11 cellular contexts compared by ENCODE assay signal in genomic region chr1:151715726-151716404, GRCh38. TPM values are rescaled to one million over a fixed set of nuclear protein-coding genes. Genes with fewer than 3 reads are reported as not detected.
DNase-seq lines count a peak whose midpoint lies in the region; ATAC-seq and TF ChIP-seq lines count a peak whose summit lies in the region.
"Had no signal": no experiment of that assay in that cellular context is flagged by ENCODE, and none has a peak within 500 bp of the region (broad histone marks: within the 10 kb centered on the region; RNA-seq: fewer than 3 reads in every experiment).

No MANE protein-coding gene starts in this region.

- H3K4me1 ChIP-seq in H9 (ENCODE audit: insufficient read depth, low read length) (0 out of 2 replicates have a peak, but pooled peaks cover 4% of the 10 kb centered on the region), upper lobe of left lung (peaks cover 12 to 33% (median 15%) of the 10 kb centered on the region in 4 donors)

- H3K23me2 ChIP-seq in H9 (ENCODE audit: insufficient read length, low read depth, low read length, poor library complexity, severe bottlenecking) = peaks cover 14% of the 10 kb centered on the region

- H3K9me3 Mint-ChIP-seq in H9 = no peaks in the 10 kb centered on the region
- no peaks in the 10 kb centered on the region for H3K9me3 Mint-ChIP-seq in activated T-helper 17 cell treated with anti-CD3 and anti-CD28 coated beads, Interleukin-2, amount 50 U/mL, for 72 hours
- H3K9me3 Mint-ChIP-seq in neural crest cell = no peaks in the 10 kb centered on the region
- H3K9me3 Mint-ChIP-seq: memory B cell had no signal

- no peak overlapping the region; a peak in 2 of 7 replicates for H3K27ac Mint-ChIP-seq in H9
- no peak overlapping the region for H3K27ac Mint-ChIP-seq in activated T-helper 17 cell treated with anti-CD3 and anti-CD28 coated beads, Interleukin-2, amount 50 U/mL, for 72 hours
- H3K27ac Mint-ChIP-seq in neural crest cell (ENCODE audit: unreplicated experiment) = peak overlapping the region; percentile 87
- H3K27ac Mint-ChIP-seq: memory B cell had no signal

- no peak overlapping the region for H3K23ac ChIP-seq in H9 (ENCODE audit: insufficient read length, low read depth, low read length)

- no peak overlapping the region for H2AK5ac ChIP-seq in H9 (ENCODE audit: insufficient read length, low read length)

- H4K91ac ChIP-seq in H9 (ENCODE audit: insufficient read length, low read depth, low read length) = no peak overlapping the region

- H3K27me3 ChIP-seq in H9 (ENCODE audit: insufficient read depth, low read length) (peaks cover 12% of the 10 kb centered on the region; the same call in 1 of the 2 replicates), upper lobe of left lung (peaks cover 0 to 13% (median 8%) of the 10 kb centered on the region in 4 donors)

- H2BK20ac ChIP-seq in H9 (ENCODE audit: low read depth, low read length, poor library complexity, severe bottlenecking) = no peak overlapping the region

- H3K27me3 Mint-ChIP-seq in H9 (ENCODE audit: low read depth) = peaks cover 47% of the 10 kb centered on the region
- H3K27me3 Mint-ChIP-seq in activated T-helper 17 cell treated with anti-CD3 and anti-CD28 coated beads, Interleukin-2, amount 50 U/mL, for 72 hours = peaks cover 51% of the 10 kb centered on the region
- peaks cover 51% of the 10 kb centered on the region for H3K27me3 Mint-ChIP-seq in neural crest cell (ENCODE audit: low read depth)

- H4K8ac ChIP-seq in H9 (replicated peaks; ENCODE audit: insufficient read length, low read depth, low read length) = no peak overlapping the region

- H2BK5ac ChIP-seq in H9 (ENCODE audit: insufficient read length, low read length) = no peak overlapping the region

- H3K4me2 ChIP-seq in H9 (ENCODE audit: insufficient read depth, insufficient read length, low read length) = peak overlapping the region; percentile 80

- H3K79me2 ChIP-seq in H9 (ENCODE audit: insufficient read depth, low read length) = no peaks in the 10 kb centered on the region

- H3K4ac ChIP-seq in H9 (ENCODE audit: low read depth, low read length) = no peak overlapping the region

- H3K9ac ChIP-seq in H9 (ENCODE audit: extremely low read depth, insufficient read length, low read length) = no peak overlapping the region

- H3K18ac ChIP-seq in H9 (ENCODE audit: insufficient read length, low read depth, low read length) = no peak overlapping the region

- H3K36me3 Mint-ChIP-seq in H9 (ENCODE audit: insufficient read depth in 1 of 3, low read depth in 3 of 3) = no peaks in the 10 kb centered on the region
- H3K36me3 Mint-ChIP-seq in activated T-helper 17 cell treated with anti-CD3 and anti-CD28 coated beads, Interleukin-2, amount 50 U/mL, for 72 hours (ENCODE audit: low read depth) = no peaks in the 10 kb centered on the region
- no peaks in the 10 kb centered on the region for H3K36me3 Mint-ChIP-seq in neural crest cell (ENCODE audit: low read depth)
- H3K36me3 Mint-ChIP-seq: memory B cell had no signal

- H2BK12ac ChIP-seq in H9 (ENCODE audit: insufficient read length, low read depth, low read length) = no peak overlapping the region

- no peak overlapping the region; the same call in 1 of the 2 replicates for H3K14ac ChIP-seq in H9 (ENCODE audit: insufficient read depth, low read length)

- no peak for TF ChIP-seq EP300 in upper lobe of left lung (IDR thresholded peaks at IDR 0.05)

- no peaks in the 10 kb centered on the region for H3K36me3 ChIP-seq in upper lobe of left lung

- no CpG with 5 or more reads among the region's 17 CpGs for WGBS in H9 (ENCODE audit: extremely low coverage, insufficient read length, low lambda C conversion rate)
- 30 to 40% methylated on average over 14 to 16 of the region's 17 CpGs for WGBS in upper lobe of left lung, 2 donors

- no peak overlapping the region for H3K27ac ChIP-seq in H9 (ENCODE audit: insufficient read length, low read depth, low read length)
- H3K27ac ChIP-seq in upper lobe of left lung = no peak overlapping the region

- no peak overlapping the region for H3T11ph ChIP-seq in H9 (ENCODE audit: low read length)

- H2BK15ac ChIP-seq in H9 (ENCODE audit: low read depth, low read length) = no peak overlapping the region

- H4K5ac ChIP-seq in H9 (ENCODE audit: insufficient read length, low read depth, low read length) = no peak overlapping the region

- no peak overlapping the region for H2BK120ac ChIP-seq in H9 (ENCODE audit: low read depth, low read length, poor library complexity, severe bottlenecking)

- H3K4me1 Mint-ChIP-seq in H9 (peaks cover 51 to 59% of the 10 kb centered on the region in 2 experiments), neural crest cell (peaks cover 43% of the 10 kb centered on the region)
- H3K4me1 Mint-ChIP-seq in activated T-helper 17 cell treated with anti-CD3 and anti-CD28 coated beads, Interleukin-2, amount 50 U/mL, for 72 hours = peaks cover 7% of the 10 kb centered on the region

- no peaks in the 10 kb centered on the region for H4K20me1 ChIP-seq in H9 (ENCODE audit: control insufficient read depth, insufficient read depth, insufficient read length)

- no peaks in the 10 kb centered on the region for H3K9me3 ChIP-seq in H9 (ENCODE audit: control insufficient read depth, low read depth, low read length)
- no peaks in the 10 kb centered on the region for H3K9me3 ChIP-seq in upper lobe of left lung

- ATAC-seq in activated T-helper 17 cell treated with anti-CD3 and anti-CD28 coated beads, Interleukin-2, amount 50 U/mL, for 72 hours (replicated peaks) = peak; percentile 24
- ATAC-seq in upper lobe of left lung (ENCODE audit: low FRiP score in 2 of 2) = no peak

- DNase-seq in H9 (peak; percentile 78), NCI-H1694 (lab: John Stamatoyannopoulos, UW) (peak; percentile 82), neural crest cell (ENCODE audit: low read depth, low spot score) (peak; percentile 45), NK-92 (lab: John Stamatoyannopoulos, UW; ENCODE audit: unreplicated experiment) (no peak), COLO829 (ENCODE audit: low spot score) (no peak), upper lobe of left lung (no peak)
- DNase-seq: activated naive CD4-positive, alpha-beta T cell treated with Interleukin-2 at 50 U/mL for 16 hours had no signal

- H3K56ac ChIP-seq in H9 (ENCODE audit: insufficient read length, low read depth, low read length) = no peak overlapping the region

- no peaks in the 10 kb centered on the region for H3K79me1 ChIP-seq in H9 (ENCODE audit: insufficient read depth, low read depth, low read length, poor library complexity, severe bottlenecking)

- no peak for TF ChIP-seq POLR2A in upper lobe of left lung (IDR thresholded peaks at IDR 0.05)

- peak overlapping the region; percentile 62 to 82 for H3K4me3 Mint-ChIP-seq in H9
- no peak overlapping the region for H3K4me3 Mint-ChIP-seq in activated T-helper 17 cell treated with anti-CD3 and anti-CD28 coated beads, Interleukin-2, amount 50 U/mL, for 72 hours
- peak overlapping the region; percentile 89 for H3K4me3 Mint-ChIP-seq in neural crest cell
- H3K4me3 Mint-ChIP-seq: memory B cell had no signal

- no peak overlapping the region for H3K4me3 ChIP-seq in upper lobe of left lung

- TF ChIP-seq CTCF in H9 (conservative IDR thresholded peaks at IDR 0.05) (peak; percentile 65), neural crest cell (conservative IDR thresholded peaks at IDR 0.05) (peak; percentile 55), upper lobe of left lung (IDR thresholded peaks at IDR 0.05) (no peak)

- H2AFZ ChIP-seq in H9 (ENCODE audit: low read length) = no peak overlapping the region

RNA-seq across cellular contexts. Expression of gene CELF3, which starts 0.7 kb away (rescaled TPM):
- total RNA-seq in H9 (2021) (0.90 and 1.0 TPM in 2 replicates), neural crest cell (21.7 and 22.0 TPM in 2 replicates), upper lobe of left lung (under 1 TPM in 1 of 6 donors, not detected in 5; 0.13 TPM)
- not detected for total RNA-seq in activated T-helper 17 cell treated with anti-CD3 and anti-CD28 coated beads, Interleukin-2, amount 50 U/mL, for 72 hours
- total RNA-seq: HT1080 had no signal

RNA-seq across cellular contexts. Expression of gene RIIAD1, which starts 5.5 kb away (rescaled TPM):
- total RNA-seq in H9 (2021) (1.4 TPM in 1 of 2 replicates, not detected in the other), neural crest cell (0.14 TPM in 1 of 2 replicates, not detected in the other), upper lobe of left lung (10 to 100 TPM in 1 of 6 donors, 1 to 10 TPM in 3, not detected in 2; 2.5 to 20.7 (median 6.3) TPM)
- total RNA-seq in activated T-helper 17 cell treated with anti-CD3 and anti-CD28 coated beads, Interleukin-2, amount 50 U/mL, for 72 hours = not detected
- total RNA-seq: HT1080, urinary bladder had no signal

RNA-seq across cellular contexts. Expression of gene MRPL9, which starts 47.4 kb away (rescaled TPM):
- total RNA-seq in H9 (2021) (100 and 102 TPM in 2 replicates), neural crest cell (121 and 129 TPM in 2 replicates), upper lobe of left lung (10 to 100 TPM; 27.6 to 94.3 (median 53.2) TPM)
- 100 to 1,000 TPM in 1 of 2 donors, 10 to 100 TPM in 1; 80.4 to 160 TPM for total RNA-seq in activated T-helper 17 cell treated with anti-CD3 and anti-CD28 coated beads, Interleukin-2, amount 50 U/mL, for 72 hours

Comparison
In these comparisons a context has a peak if more than half of its experiments do, and no peak if none do; other contexts are left out.
1. DNase-seq: peak in H9 (single experiment), NCI-H1694 (single experiment) and neural crest cell (single experiment); none in NK-92 (single experiment), COLO829 (single experiment) and upper lobe of left lung (0 of 2).
2. CTCF ChIP-seq: peak in H9 (single experiment) and neural crest cell (single experiment); none in upper lobe of left lung (0 of 6).
3. RNA of gene CELF3, which starts 0.7 kb away (total RNA-seq): 21.7 to 22.0 TPM in neural crest cell; 0.90 to 1.0 TPM in H9, not detected in activated T-helper 17 cell treated with anti-CD3 and anti-CD28 coated beads, Interleukin-2, amount 50 U/mL, for 72 hours and 0.13 TPM in upper lobe of left lung; every median in the first group is over 10 times any median in the second.